Comparison of ENCODE assay signal across 1 cellular context in genomic region chr2:20182241-20182931, GRCh38.
TF ChIP-seq lines count a peak whose summit lies in the region.

No MANE protein-coding gene starts in this region.

TF ChIP-seq in K562, 482 proteins besides CTCF, POLR2A, EP300 and RAD21 (continued from another document and continues in another):
- no peak for TF ChIP-seq CHD7 (IDR thresholded peaks at IDR 0.05; ENCODE audit: low read depth, low read length)
- TF ChIP-seq ZNF140 (CRISPR knock-in tag; IDR thresholded peaks at IDR 0.05) = no peak
- no peak for TF ChIP-seq SAFB2 (IDR thresholded peaks at IDR 0.05; ENCODE audit: borderline replicate concordance, low read depth, low read length, severe bottlenecking)
- TF ChIP-seq TSC22D4 (tag; IDR thresholded peaks at IDR 0.05) = no peak
- no peak for TF ChIP-seq PCBP1 (IDR thresholded peaks at IDR 0.05; ENCODE audit: low read depth, low read length, poor library complexity, severe bottlenecking)
- no peak for TF ChIP-seq ZNF445 (CRISPR knock-in tag; IDR thresholded peaks at IDR 0.05; ENCODE audit: low read depth)
- TF ChIP-seq, protein P1, sequence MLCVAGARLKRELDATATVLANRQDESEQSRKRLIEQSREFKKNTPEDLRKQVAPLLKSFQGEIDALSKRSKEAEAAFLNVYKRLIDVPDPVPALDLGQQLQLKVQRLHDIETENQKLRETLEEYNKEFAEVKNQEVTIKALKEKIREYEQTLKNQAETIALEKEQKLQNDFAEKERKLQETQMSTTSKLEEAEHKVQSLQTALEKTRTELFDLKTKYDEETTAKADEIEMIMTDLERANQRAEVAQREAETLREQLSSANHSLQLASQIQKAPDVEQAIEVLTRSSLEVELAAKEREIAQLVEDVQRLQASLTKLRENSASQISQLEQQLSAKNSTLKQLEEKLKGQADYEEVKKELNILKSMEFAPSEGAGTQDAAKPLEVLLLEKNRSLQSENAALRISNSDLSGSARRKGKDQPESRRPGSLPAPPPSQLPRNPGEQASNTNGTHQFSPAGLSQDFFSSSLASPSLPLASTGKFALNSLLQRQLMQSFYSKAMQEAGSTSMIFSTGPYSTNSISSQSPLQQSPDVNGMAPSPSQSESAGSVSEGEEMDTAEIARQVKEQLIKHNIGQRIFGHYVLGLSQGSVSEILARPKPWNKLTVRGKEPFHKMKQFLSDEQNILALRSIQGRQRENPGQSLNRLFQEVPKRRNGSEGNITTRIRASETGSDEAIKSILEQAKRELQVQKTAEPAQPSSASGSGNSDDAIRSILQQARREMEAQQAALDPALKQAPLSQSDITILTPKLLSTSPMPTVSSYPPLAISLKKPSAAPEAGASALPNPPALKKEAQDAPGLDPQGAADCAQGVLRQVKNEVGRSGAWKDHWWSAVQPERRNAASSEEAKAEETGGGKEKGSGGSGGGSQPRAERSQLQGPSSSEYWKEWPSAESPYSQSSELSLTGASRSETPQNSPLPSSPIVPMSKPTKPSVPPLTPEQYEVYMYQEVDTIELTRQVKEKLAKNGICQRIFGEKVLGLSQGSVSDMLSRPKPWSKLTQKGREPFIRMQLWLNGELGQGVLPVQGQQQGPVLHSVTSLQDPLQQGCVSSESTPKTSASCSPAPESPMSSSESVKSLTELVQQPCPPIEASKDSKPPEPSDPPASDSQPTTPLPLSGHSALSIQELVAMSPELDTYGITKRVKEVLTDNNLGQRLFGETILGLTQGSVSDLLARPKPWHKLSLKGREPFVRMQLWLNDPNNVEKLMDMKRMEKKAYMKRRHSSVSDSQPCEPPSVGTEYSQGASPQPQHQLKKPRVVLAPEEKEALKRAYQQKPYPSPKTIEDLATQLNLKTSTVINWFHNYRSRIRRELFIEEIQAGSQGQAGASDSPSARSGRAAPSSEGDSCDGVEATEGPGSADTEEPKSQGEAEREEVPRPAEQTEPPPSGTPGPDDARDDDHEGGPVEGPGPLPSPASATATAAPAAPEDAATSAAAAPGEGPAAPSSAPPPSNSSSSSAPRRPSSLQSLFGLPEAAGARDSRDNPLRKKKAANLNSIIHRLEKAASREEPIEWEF (CRISPR knock-in tag; IDR thresholded peaks at IDR 0.05) = no peak
- TF ChIP-seq ATF3 (IDR thresholded peaks at IDR 0.05) = peak; percentile 57; the same call in 1 of the 2 replicates
- TF ChIP-seq ATF3 (CRISPR knock-in tag; conservative IDR thresholded peaks at IDR 0.05) = 0 out of 2 replicates have a peak, but pooled peaks have one; percentile 41
- no peak for TF ChIP-seq TEAD4 (IDR thresholded peaks at IDR 0.05; ENCODE audit: low read length)
- no peak for TF ChIP-seq TEAD4 (CRISPR knock-in tag; IDR thresholded peaks at IDR 0.05; ENCODE audit: borderline replicate concordance)
- TF ChIP-seq TAF15 (IDR thresholded peaks at IDR 0.05; ENCODE audit: low read depth, low read length) = no peak
- TF ChIP-seq, protein P2, sequence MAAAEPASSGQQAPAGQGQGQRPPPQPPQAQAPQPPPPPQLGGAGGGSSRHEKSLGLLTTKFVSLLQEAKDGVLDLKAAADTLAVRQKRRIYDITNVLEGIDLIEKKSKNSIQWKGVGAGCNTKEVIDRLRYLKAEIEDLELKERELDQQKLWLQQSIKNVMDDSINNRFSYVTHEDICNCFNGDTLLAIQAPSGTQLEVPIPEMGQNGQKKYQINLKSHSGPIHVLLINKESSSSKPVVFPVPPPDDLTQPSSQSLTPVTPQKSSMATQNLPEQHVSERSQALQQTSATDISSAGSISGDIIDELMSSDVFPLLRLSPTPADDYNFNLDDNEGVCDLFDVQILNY (CRISPR knock-in tag; IDR thresholded peaks at IDR 0.05) = no peak
- no peak for TF ChIP-seq CREBBP (IDR thresholded peaks at IDR 0.05; ENCODE audit: low read depth, low read length)
- TF ChIP-seq, protein P3, sequence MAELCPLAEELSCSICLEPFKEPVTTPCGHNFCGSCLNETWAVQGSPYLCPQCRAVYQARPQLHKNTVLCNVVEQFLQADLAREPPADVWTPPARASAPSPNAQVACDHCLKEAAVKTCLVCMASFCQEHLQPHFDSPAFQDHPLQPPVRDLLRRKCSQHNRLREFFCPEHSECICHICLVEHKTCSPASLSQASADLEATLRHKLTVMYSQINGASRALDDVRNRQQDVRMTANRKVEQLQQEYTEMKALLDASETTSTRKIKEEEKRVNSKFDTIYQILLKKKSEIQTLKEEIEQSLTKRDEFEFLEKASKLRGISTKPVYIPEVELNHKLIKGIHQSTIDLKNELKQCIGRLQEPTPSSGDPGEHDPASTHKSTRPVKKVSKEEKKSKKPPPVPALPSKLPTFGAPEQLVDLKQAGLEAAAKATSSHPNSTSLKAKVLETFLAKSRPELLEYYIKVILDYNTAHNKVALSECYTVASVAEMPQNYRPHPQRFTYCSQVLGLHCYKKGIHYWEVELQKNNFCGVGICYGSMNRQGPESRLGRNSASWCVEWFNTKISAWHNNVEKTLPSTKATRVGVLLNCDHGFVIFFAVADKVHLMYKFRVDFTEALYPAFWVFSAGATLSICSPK (IDR thresholded peaks at IDR 0.05; ENCODE audit: borderline replicate concordance) = no peak
- no peak for TF ChIP-seq PHF20 (IDR thresholded peaks at IDR 0.05; ENCODE audit: partially characterized antibody)
- no peak for TF ChIP-seq ZNF274 (IDR thresholded peaks at IDR 0.05; ENCODE audit: borderline replicate concordance, low read depth, low read length)
- TF ChIP-seq NBN (IDR thresholded peaks at IDR 0.05; ENCODE audit: low read depth) = peak; percentile 38; the same call in 1 of the 2 replicates
- no peak for TF ChIP-seq YY1 (IDR thresholded peaks at IDR 0.05; ENCODE audit: borderline replicate concordance in 1 of 3, control insufficient read depth in 1 of 3, extremely low read depth in 1 of 3, insufficient read depth in 3 of 3, insufficient read length in 1 of 3, insufficient replicate concordance in 2 of 3, low read depth in 1 of 3, low read length in 2 of 3)
- no peak for TF ChIP-seq ADNP (tag; IDR thresholded peaks at IDR 0.05)
- TF ChIP-seq MNT (conservative IDR thresholded peaks at IDR 0.05) = peak in 1 of 2 experiments; percentile 55; a peak in 1 of 4 replicates
- peak in 1 of 2 experiments; percentile 45; a peak in 1 of 4 replicates for TF ChIP-seq KDM1A (IDR thresholded peaks at IDR 0.05)
- TF ChIP-seq, protein P4, sequence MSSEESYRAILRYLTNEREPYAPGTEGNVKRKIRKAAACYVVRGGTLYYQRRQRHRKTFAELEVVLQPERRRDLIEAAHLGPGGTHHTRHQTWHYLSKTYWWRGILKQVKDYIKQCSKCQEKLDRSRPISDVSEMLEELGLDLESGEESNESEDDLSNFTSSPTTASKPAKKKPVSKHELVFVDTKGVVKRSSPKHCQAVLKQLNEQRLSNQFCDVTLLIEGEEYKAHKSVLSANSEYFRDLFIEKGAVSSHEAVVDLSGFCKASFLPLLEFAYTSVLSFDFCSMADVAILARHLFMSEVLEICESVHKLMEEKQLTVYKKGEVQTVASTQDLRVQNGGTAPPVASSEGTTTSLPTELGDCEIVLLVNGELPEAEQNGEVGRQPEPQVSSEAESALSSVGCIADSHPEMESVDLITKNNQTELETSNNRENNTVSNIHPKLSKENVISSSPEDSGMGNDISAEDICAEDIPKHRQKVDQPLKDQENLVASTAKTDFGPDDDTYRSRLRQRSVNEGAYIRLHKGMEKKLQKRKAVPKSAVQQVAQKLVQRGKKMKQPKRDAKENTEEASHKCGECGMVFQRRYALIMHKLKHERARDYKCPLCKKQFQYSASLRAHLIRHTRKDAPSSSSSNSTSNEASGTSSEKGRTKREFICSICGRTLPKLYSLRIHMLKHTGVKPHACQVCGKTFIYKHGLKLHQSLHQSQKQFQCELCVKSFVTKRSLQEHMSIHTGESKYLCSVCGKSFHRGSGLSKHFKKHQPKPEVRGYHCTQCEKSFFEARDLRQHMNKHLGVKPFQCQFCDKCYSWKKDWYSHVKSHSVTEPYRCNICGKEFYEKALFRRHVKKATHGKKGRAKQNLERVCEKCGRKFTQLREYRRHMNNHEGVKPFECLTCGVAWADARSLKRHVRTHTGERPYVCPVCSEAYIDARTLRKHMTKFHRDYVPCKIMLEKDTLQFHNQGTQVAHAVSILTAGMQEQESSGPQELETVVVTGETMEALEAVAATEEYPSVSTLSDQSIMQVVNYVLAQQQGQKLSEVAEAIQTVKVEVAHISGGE (CRISPR knock-in tag; IDR thresholded peaks at IDR 0.05) = no peak
